16 cellular contexts compared by ENCODE assay signal in genomic region chr1:64584479-64584878, GRCh38.
DNase-seq lines count a peak whose midpoint lies in the region; ATAC-seq and TF ChIP-seq lines count a peak whose summit lies in the region.
"Had no signal": no experiment of that assay in that cellular context is flagged by ENCODE, and none has a peak within 500 bp of the region (broad histone marks: within the 10 kb centered on the region; RNA-seq: fewer than 3 reads in every experiment).

No MANE protein-coding gene starts in this region.

- no peak overlapping the region for H3K4me3 ChIP-seq in fibroblast of pulmonary artery (replicated peaks; ENCODE audit: low read depth, low read length)

- ATAC-seq in HG02852 (IDR thresholded peaks at IDR 0.05; ENCODE audit: unreplicated experiment) (no peak), GM21360 (IDR thresholded peaks at IDR 0.05; ENCODE audit: unreplicated experiment) (no peak)
- ATAC-seq: activated naive CD4-positive, alpha-beta T cell treated with anti-CD3 and anti-CD28 coated beads, Interleukin-2, amount 50 U/mL, for 72 hours had no signal

- no peak overlapping the region for H3K27ac ChIP-seq in 22Rv1

- TF ChIP-seq CTCF in 22Rv1 (IDR thresholded peaks at IDR 0.05) (peak; percentile 41), GM12873 (IDR thresholded peaks at IDR 0.05; ENCODE audit: insufficient read depth, low read depth, low read length, missing control alignments) (peak; percentile 16), fibroblast of pulmonary artery (IDR thresholded peaks at IDR 0.05; ENCODE audit: low read length, missing control alignments) (peak; percentile 37)

- DNase-seq in SW480 (ENCODE audit: low spot score) (peak; percentile 8), fibroblast of pulmonary artery (ENCODE audit: low read depth) (no peak), SHP77 (lab: John Stamatoyannopoulos, UW) (no peak), kidney tubule cell (ENCODE audit: low spot score) (no peak)
- DNase-seq: activated CD8-positive, alpha-beta memory T cell treated with anti-CD3 and anti-CD28 coated beads, Interleukin-2, amount 50 U/mL, for 4 hours; cerebellar nuclear complex; NCI-H1105; NCI-H446 treated with DMSO at 0.1 percent for 48 hours; posterior cingulate gyrus; Right ventricle myocardium superior; stimulated activated CD8-positive, alpha-beta memory T cell treated with anti-CD3 and anti-CD28 coated beads, Interleukin-4, amount 100 ng/mL, for 48 hours had no signal
